Comparison of ENCODE assay signal across 38 cellular contexts in the genomic region with DNA sequence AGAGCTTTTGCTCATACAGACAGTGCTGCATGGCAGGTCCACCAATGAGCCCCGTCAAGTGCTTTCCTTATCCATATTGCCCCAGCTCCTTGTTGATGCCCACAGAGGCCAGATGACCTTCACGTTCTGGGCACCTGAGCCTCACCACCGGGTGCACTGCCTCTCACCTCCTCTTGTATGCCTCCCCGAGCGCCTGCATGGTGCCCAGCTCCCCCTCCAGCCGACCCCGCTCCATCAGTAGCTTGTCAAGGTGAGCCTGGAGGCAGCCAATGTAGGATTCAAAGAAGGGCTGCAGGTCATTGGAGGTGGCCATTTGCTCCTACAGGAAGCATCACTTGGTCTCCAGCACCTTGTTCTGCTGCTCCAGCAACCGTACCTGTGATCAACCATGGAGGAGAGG. TPM values are rescaled to one million over a fixed set of nuclear protein-coding genes. Genes with fewer than 3 reads are reported as not detected.
"Had no signal": no experiment of that assay in that cellular context is flagged by ENCODE, and none has a peak within 500 bp of the region (broad histone marks: within the 10 kb centered on the region; RNA-seq: fewer than 3 reads in every experiment).

No MANE protein-coding gene starts in this region.

- DNase-seq: Karpas-422, Kasumi-1, MG63, MM.1S, MV-4-11, NCI-H1048, NCI-H1092, NCI-H1092 treated with DMSO at 0.1 percent for 48 hours, NCI-H1105, NCI-H1105 treated with DMSO at 0.1 percent for 48 hours, NCI-H1417, NCI-H1417 treated with DMSO at 0.1 percent for 48 hours, NCI-H1436, NCI-H1436 treated with DMSO at 0.1 percent for 48 hours, NCI-H146, NCI-H1694, NCI-H1694 treated with DMSO at 0.1 percent for 48 hours, NCI-H187, NCI-H187 treated with DMSO at 0.1 percent for 48 hours, NCI-H1930, NCI-H2029, NCI-H2029 treated with DMSO at 0.1 percent for 48 hours, NCI-H2081, NCI-H2081 treated with DMSO at 0.1 percent for 48 hours, NCI-H2107, NCI-H2171, NCI-H2171 treated with DMSO at 0.1 percent for 48 hours, NCI-H2227 treated with DMSO at 0.1 percent for 48 hours, NCI-H226, NCI-H345, NCI-H446, NCI-H446 treated with DMSO at 0.1 percent for 48 hours, NCI-H510A had no signal

- H3K4me3 ChIP-seq: MG63 had no signal

- H3K27ac ChIP-seq: KMS-11 had no signal

- H3K9ac ChIP-seq: KMS-11 had no signal

- H3K9me3 ChIP-seq: MG63 had no signal

- H3K4me2 ChIP-seq: KMS-11 had no signal

- H3K36me3 ChIP-seq: MG63 had no signal

RNA-seq across cellular contexts. Expression of a gene that starts 31.8 kb away (rescaled TPM):
- total RNA-seq: LHCN-M2, M059J, MCF 10A, NCI-H460 had no signal

RNA-seq across cellular contexts. Expression of a gene that starts 42.0 kb away (rescaled TPM):
- total RNA-seq: LHCN-M2, M059J, MCF 10A, NCI-H460 had no signal

RNA-seq across cellular contexts. Expression of a gene that starts 54.9 kb away (rescaled TPM):
- total RNA-seq: LHCN-M2, M059J, MCF 10A, NCI-H460 had no signal
